Comparison of ENCODE assay signal across 8 cellular contexts in genomic region chr10:93746844-93747284, GRCh38. TPM values are rescaled to one million over a fixed set of nuclear protein-coding genes. Genes with fewer than 3 reads are reported as not detected.
DNase-seq lines count a peak whose midpoint lies in the region; ATAC-seq and TF ChIP-seq lines count a peak whose summit lies in the region.

No MANE protein-coding gene starts in this region.

- H3K9me2 ChIP-seq in Karpas-422 (replicated peaks; ENCODE audit: insufficient read depth, low read length): no peaks in the 10 kb centered on the region

- ATAC-seq in activated naive CD8-positive, alpha-beta T cell treated with anti-CD3 and anti-CD28 coated beads, Interleukin-2, amount 50 U/mL, for 24 hours: no peak
- no peak for ATAC-seq in activated CD8-positive, alpha-beta memory T cell treated with anti-CD3 and anti-CD28 coated beads, Interleukin-2, amount 10 ng/mL, durations not matched to agents 7 days and 5 days
- ATAC-seq in HG03108 (IDR thresholded peaks at IDR 0.05; ENCODE audit: unreplicated experiment): no peak

- H3K27ac Mint-ChIP-seq in MCF 10A (ENCODE audit: low read depth, unreplicated experiment) (peak overlapping the region; percentile 13), neural progenitor cell (peak overlapping the region; percentile 60)
- H3K27ac Mint-ChIP-seq in activated naive CD8-positive, alpha-beta T cell treated with anti-CD3 and anti-CD28 coated beads, Interleukin-2, amount 50 U/mL, for 24 hours: no peak overlapping the region
- no peak overlapping the region for H3K27ac Mint-ChIP-seq in activated CD8-positive, alpha-beta memory T cell treated with anti-CD3 and anti-CD28 coated beads, Interleukin-2, amount 10 ng/mL, durations not matched to agents 7 days and 5 days

- H3K4me2 ChIP-seq in Karpas-422 (ENCODE audit: low read depth, low read length, poor library complexity, severe bottlenecking) (no peak overlapping the region), neural progenitor cell (no peak overlapping the region)

- H4K20me1 ChIP-seq in Karpas-422 (ENCODE audit: insufficient read depth, low read depth, low read length) (no peaks in the 10 kb centered on the region), neural progenitor cell (ENCODE audit: low read depth) (no peaks in the 10 kb centered on the region)

- H3K27me3 ChIP-seq in Karpas-422 (ENCODE audit: low read length) (no peaks in the 10 kb centered on the region), neural progenitor cell (no peaks in the 10 kb centered on the region)

- H3K36me3 Mint-ChIP-seq in MCF 10A (ENCODE audit: insufficient read depth, unreplicated experiment) (no peaks in the 10 kb centered on the region), neural progenitor cell (peaks cover 2% of the 10 kb centered on the region)
- H3K36me3 Mint-ChIP-seq in activated naive CD8-positive, alpha-beta T cell treated with anti-CD3 and anti-CD28 coated beads, Interleukin-2, amount 50 U/mL, for 24 hours (ENCODE audit: low read depth): no peaks in the 10 kb centered on the region
- H3K36me3 Mint-ChIP-seq in activated CD8-positive, alpha-beta memory T cell treated with anti-CD3 and anti-CD28 coated beads, Interleukin-2, amount 10 ng/mL, durations not matched to agents 7 days and 5 days: no peaks in the 10 kb centered on the region

- no peaks in the 10 kb centered on the region for H3K27me3 Mint-ChIP-seq in MCF 10A (ENCODE audit: insufficient read depth, unreplicated experiment)
- H3K27me3 Mint-ChIP-seq in neural progenitor cell (ENCODE audit: insufficient read depth, low read depth): no peaks in the 10 kb centered on the region
- peaks cover 5% of the 10 kb centered on the region for H3K27me3 Mint-ChIP-seq in activated naive CD8-positive, alpha-beta T cell treated with anti-CD3 and anti-CD28 coated beads, Interleukin-2, amount 50 U/mL, for 24 hours
- peaks cover 8% of the 10 kb centered on the region for H3K27me3 Mint-ChIP-seq in activated CD8-positive, alpha-beta memory T cell treated with anti-CD3 and anti-CD28 coated beads, Interleukin-2, amount 10 ng/mL, durations not matched to agents 7 days and 5 days

- H3K4me1 ChIP-seq in Karpas-422 (ENCODE audit: low read length) (0 out of 2 replicates have a peak, but pooled peaks cover 4% of the 10 kb centered on the region), neural progenitor cell (peaks cover 41% of the 10 kb centered on the region)

- H2AFZ ChIP-seq in Karpas-422 (ENCODE audit: low read length) (no peak overlapping the region), neural progenitor cell (replicated peaks) (no peak overlapping the region)

- H3K4me3 Mint-ChIP-seq in MCF 10A (ENCODE audit: unreplicated experiment) (peak overlapping the region; percentile 13), neural progenitor cell (no peak overlapping the region)
- no peak overlapping the region for H3K4me3 Mint-ChIP-seq in activated naive CD8-positive, alpha-beta T cell treated with anti-CD3 and anti-CD28 coated beads, Interleukin-2, amount 50 U/mL, for 24 hours
- no peak overlapping the region for H3K4me3 Mint-ChIP-seq in activated CD8-positive, alpha-beta memory T cell treated with anti-CD3 and anti-CD28 coated beads, Interleukin-2, amount 10 ng/mL, durations not matched to agents 7 days and 5 days

- peak; percentile 32 for TF ChIP-seq CTCF in MCF 10A (IDR thresholded peaks at IDR 0.05; ENCODE audit: unreplicated experiment)
- peak; percentile 40 for TF ChIP-seq CTCF in neural progenitor cell (IDR thresholded peaks at IDR 0.05)

- no peaks in the 10 kb centered on the region for H3K79me2 ChIP-seq in Karpas-422 (ENCODE audit: low read length)
- H3K79me2 ChIP-seq in neural progenitor cell (ENCODE audit: low read depth): no peaks in the 10 kb centered on the region

- no peaks in the 10 kb centered on the region for H3K9me3 ChIP-seq in Karpas-422 (ENCODE audit: low read length)
- H3K9me3 ChIP-seq in neural progenitor cell (ENCODE audit: low read depth): no peaks in the 10 kb centered on the region

- POLR2A ChIA-PET in MCF 10A (lab: Yijun Ruan, JAX): interaction anchor here (0.6 to 4.3 kb wide), 7 partner anchors 25 to 619 kb away, joined by 3 to 27 read pairs (median 3); partner anchors contain the start of gene FRA10AC1

- H3K4me1 Mint-ChIP-seq in MCF 10A (ENCODE audit: insufficient read depth, unreplicated experiment) (peaks cover 17% of the 10 kb centered on the region), neural progenitor cell (peaks cover 46% of the 10 kb centered on the region)
- H3K4me1 Mint-ChIP-seq in activated naive CD8-positive, alpha-beta T cell treated with anti-CD3 and anti-CD28 coated beads, Interleukin-2, amount 50 U/mL, for 24 hours: peaks cover 3% of the 10 kb centered on the region
- peaks cover 2% of the 10 kb centered on the region for H3K4me1 Mint-ChIP-seq in activated CD8-positive, alpha-beta memory T cell treated with anti-CD3 and anti-CD28 coated beads, Interleukin-2, amount 10 ng/mL, durations not matched to agents 7 days and 5 days

- no peaks in the 10 kb centered on the region for H3K9me3 Mint-ChIP-seq in MCF 10A (ENCODE audit: unreplicated experiment)
- H3K9me3 Mint-ChIP-seq in neural progenitor cell: no peaks in the 10 kb centered on the region
- no peaks in the 10 kb centered on the region for H3K9me3 Mint-ChIP-seq in activated naive CD8-positive, alpha-beta T cell treated with anti-CD3 and anti-CD28 coated beads, Interleukin-2, amount 50 U/mL, for 24 hours
- H3K9me3 Mint-ChIP-seq in activated CD8-positive, alpha-beta memory T cell treated with anti-CD3 and anti-CD28 coated beads, Interleukin-2, amount 10 ng/mL, durations not matched to agents 7 days and 5 days (ENCODE audit: low read depth): no peaks in the 10 kb centered on the region

- H3K27ac ChIP-seq in Karpas-422 (ENCODE audit: low read length) (no peak overlapping the region), neural progenitor cell (no peak overlapping the region)

- in situ Hi-C loops in G401 (cut with HindIII; ENCODE audit: low sequenced_read_pairs): no loop called here

- BruUV-seq in MCF 10A (replicated peaks; lab: Mats Ljungman, UMichigan): no TSS peak

- intact Hi-C loops in MCF 10A (cut with micrococcal nuclease): loop anchor here (1.0 to 5.0 kb wide), 2 partner anchors 45 to 69 kb away; partner anchors contain the start of gene FRA10AC1

- H3K36me3 ChIP-seq in Karpas-422 (ENCODE audit: insufficient read depth, low read length): no peaks in the 10 kb centered on the region
- H3K36me3 ChIP-seq in neural progenitor cell: no peaks in the 10 kb centered on the region

- no peak overlapping the region for H3K4me3 ChIP-seq in Karpas-422 (ENCODE audit: low read length)
- H3K4me3 ChIP-seq in neural progenitor cell: no peak overlapping the region

- no peak overlapping the region for H3K9ac ChIP-seq in Karpas-422 (ENCODE audit: low read length)
- no peak overlapping the region for H3K9ac ChIP-seq in neural progenitor cell

- peaks cover 60% of the 10 kb centered on the region for H3F3A ChIP-seq in neural progenitor cell (ENCODE audit: low read depth)

- CTCF ChIA-PET in MCF 10A (lab: Yijun Ruan, JAX): interaction anchor here (0.6 to 1.8 kb wide), 9 partner anchors 14 to 516 kb away, joined by 3 to 9 read pairs (median 3); no protein-coding TSS in a partner anchor
- CTCF ChIA-PET in activated CD8-positive, alpha-beta memory T cell treated with anti-CD3 and anti-CD28 coated beads, Interleukin-2, amount 10 ng/mL, durations not matched to agents 7 days and 5 days (lab: Charles Lee): interaction anchor here (0.6 to 2.4 kb wide), 2 partner anchors 15 to 69 kb away, joined by 4 to 6 read pairs; no protein-coding TSS in a partner anchor

- peak; percentile 69 for DNase-seq in G401 (ENCODE audit: low spot score)
- peak; percentile 59 for DNase-seq in Karpas-422
- DNase-seq in MCF 10A (ENCODE audit: unreplicated experiment): peak; percentile 96
- DNase-seq in neural progenitor cell (ENCODE audit: low spot score): peak; percentile 41
- DNase-seq in activated naive CD8-positive, alpha-beta T cell treated with anti-CD3 and anti-CD28 coated beads, Interleukin-2, amount 50 U/mL, for 24 hours: no peak
- DNase-seq in Kasumi-1 (lab: John Stamatoyannopoulos, UW): no peak
- no peak for DNase-seq in activated CD8-positive, alpha-beta memory T cell treated with anti-CD3 and anti-CD28 coated beads, Interleukin-2, amount 10 ng/mL, durations not matched to agents 7 days and 5 days

RNA-seq across cellular contexts. Expression of gene LGI1, which starts 10.9 kb away (rescaled TPM):
- 71.8 and 92.7 TPM in 2 replicates for total RNA-seq in G401 (2014; rRNA removed; shearing (Covaris generic))
- not detected in 2 replicates for total RNA-seq in Karpas-422 (2014; rRNA removed; shearing (Covaris generic); ENCODE audit: low replicate concordance)
- not detected in 2 replicates for total RNA-seq in MCF 10A (2022)
- total RNA-seq in neural progenitor cell (ENCODE audit: low replicate concordance): 9.2 and 20.2 TPM in 2 replicates
- total RNA-seq in activated CD8-positive, alpha-beta memory T cell treated with anti-CD3 and anti-CD28 coated beads, Interleukin-2, amount 10 ng/mL, durations not matched to agents 7 days and 5 days: not detected

RNA-seq across cellular contexts. Expression of gene FRA10AC1, which starts 44.5 kb away (rescaled TPM):
- 2.7 and 4.3 TPM in 2 replicates for total RNA-seq in G401 (2014; rRNA removed; shearing (Covaris generic))
- total RNA-seq in Karpas-422 (2014; rRNA removed; shearing (Covaris generic); ENCODE audit: low replicate concordance): 11.6 and 27.6 TPM in 2 replicates
- total RNA-seq in MCF 10A (2022) (19.3 and 25.1 TPM in 2 replicates), neural progenitor cell (ENCODE audit: low replicate concordance) (15.8 and 31.4 TPM in 2 replicates)
- 10 to 100 TPM; 12.5 to 12.8 TPM for total RNA-seq in activated CD8-positive, alpha-beta memory T cell treated with anti-CD3 and anti-CD28 coated beads, Interleukin-2, amount 10 ng/mL, durations not matched to agents 7 days and 5 days

Comparison
In these comparisons a context has a peak if more than half of its experiments do, and no peak if none do; other contexts are left out.
1. DNase-seq: peak in G401 (single experiment), Karpas-422 (single experiment), MCF 10A (single experiment) and neural progenitor cell (single experiment); none in activated naive CD8-positive, alpha-beta T cell treated with anti-CD3 and anti-CD28 coated beads, Interleukin-2, amount 50 U/mL, for 24 hours (single experiment), Kasumi-1 (0 of 2) and activated CD8-positive, alpha-beta memory T cell treated with anti-CD3 and anti-CD28 coated beads, Interleukin-2, amount 10 ng/mL, durations not matched to agents 7 days and 5 days (single experiment).
2. H3K27ac Mint-ChIP-seq: peak in MCF 10A (single experiment) and neural progenitor cell (single experiment); none in activated naive CD8-positive, alpha-beta T cell treated with anti-CD3 and anti-CD28 coated beads, Interleukin-2, amount 50 U/mL, for 24 hours (single experiment) and activated CD8-positive, alpha-beta memory T cell treated with anti-CD3 and anti-CD28 coated beads, Interleukin-2, amount 10 ng/mL, durations not matched to agents 7 days and 5 days (single experiment).
3. RNA of gene LGI1, which starts 10.9 kb away (total RNA-seq): 71.8 to 92.7 TPM in G401 and 9.2 to 20.2 TPM in neural progenitor cell; not detected in Karpas-422, not detected in MCF 10A and not detected in activated CD8-positive, alpha-beta memory T cell treated with anti-CD3 and anti-CD28 coated beads, Interleukin-2, amount 10 ng/mL, durations not matched to agents 7 days and 5 days; every median in the first group is over 10 times any median in the second.